ENCODE assay signal across 8 cellular contexts in the genomic region with DNA sequence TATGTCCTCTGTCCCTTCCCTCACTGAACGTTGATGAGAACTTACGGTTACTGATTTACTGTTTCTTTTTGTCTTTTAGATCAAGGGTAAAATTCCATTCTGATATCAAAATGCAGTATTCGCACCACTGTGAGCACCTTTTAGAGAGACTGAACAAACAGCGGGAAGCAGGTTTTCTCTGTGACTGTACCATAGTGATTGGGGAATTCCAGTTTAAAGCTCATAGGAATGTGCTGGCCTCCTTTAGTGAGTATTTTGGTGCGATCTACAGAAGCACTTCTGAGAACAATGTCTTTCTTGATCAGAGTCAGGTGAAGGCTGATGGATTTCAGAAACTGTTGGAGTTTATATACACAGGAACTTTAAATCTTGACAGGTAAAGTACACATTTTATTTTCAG. TPM values are rescaled to one million over a fixed set of nuclear protein-coding genes. Genes with fewer than 3 reads are reported as not detected.
DNase-seq lines count a peak whose midpoint lies in the region; TF ChIP-seq lines count a peak whose summit lies in the region.

No MANE protein-coding gene starts in this region.

- intact Hi-C loops in CD4-positive, alpha-beta memory T cell (cut with micrococcal nuclease), result loop anchor here (5.0 kb wide), 2 partner anchors 112 to 258 kb away; partner anchors contain the start of gene MECOM

- H3K4me1 Mint-ChIP-seq in CD4-positive, alpha-beta memory T cell, result peaks cover 32 to 77% (median 48%) of the 10 kb centered on the region in 4 donors
- H3K4me1 Mint-ChIP-seq in neural progenitor cell, result peaks cover 28% of the 10 kb centered on the region

- H3K27me3 Mint-ChIP-seq in CD4-positive, alpha-beta memory T cell, result peaks cover 0 to 11% of the 10 kb centered on the region in 2 donors
- H3K27me3 Mint-ChIP-seq in neural progenitor cell (ENCODE audit: insufficient read depth, low read depth), result peaks cover 13% of the 10 kb centered on the region

- peak in 1 of 5 donors; percentile 24 for DNase-seq in CD4-positive, alpha-beta memory T cell
- DNase-seq in MM.1S, result no peak
- DNase-seq in neural progenitor cell (ENCODE audit: low spot score), result peak; percentile 33
- no peak for DNase-seq in NCI-H1436 (lab: John Stamatoyannopoulos, UW)
- no peak for DNase-seq in stimulated activated CD8-positive, alpha-beta memory T cell treated with anti-CD3 and anti-CD28 coated beads, Interleukin-4, amount 100 ng/mL, for 48 hours
- DNase-seq in stimulated activated CD4-positive, alpha-beta T cell treated with anti-CD3 and anti-CD28 coated beads, Interleukin-12 subunit alpha, Interleukin-12 subunit beta, amount 100 ng/mL, for 4 hours, result no peak
- DNase-seq in substantia nigra (lab: John Stamatoyannopoulos, UW), result no peak

- no peaks in the 10 kb centered on the region for H3K9me2 ChIP-seq in MM.1S (replicated peaks; ENCODE audit: insufficient read depth, low read length)

- H2AFZ ChIP-seq in MM.1S (ENCODE audit: low read length), result no peak overlapping the region
- no peak overlapping the region for H2AFZ ChIP-seq in neural progenitor cell (replicated peaks)

- H3K79me2 ChIP-seq in MM.1S (ENCODE audit: low read length) (peaks cover 56% of the 10 kb centered on the region), neural progenitor cell (ENCODE audit: low read depth) (peaks cover 32% of the 10 kb centered on the region)

- peaks cover 14% of the 10 kb centered on the region for H3K36me3 ChIP-seq in CD4-positive, alpha-beta memory T cell (ENCODE audit: insufficient read depth, low read length)
- peaks cover 9% of the 10 kb centered on the region; the same call in 1 of the 2 replicates for H3K36me3 ChIP-seq in MM.1S (replicated peaks; ENCODE audit: insufficient read depth, low read length)
- H3K36me3 ChIP-seq in ectodermal cell (ENCODE audit: control insufficient read depth, insufficient read depth, low read length), result peaks cover 11% of the 10 kb centered on the region
- H3K36me3 ChIP-seq in neural progenitor cell, result peaks cover 7% of the 10 kb centered on the region

- no peaks in the 10 kb centered on the region for H3K9me3 ChIP-seq in CD4-positive, alpha-beta memory T cell (ENCODE audit: control insufficient read depth in 1 of 2, low read length in 2 of 2)
- H3K9me3 ChIP-seq in MM.1S (replicated peaks; ENCODE audit: insufficient read depth, low read length) (no peaks in the 10 kb centered on the region), ectodermal cell (ENCODE audit: control insufficient read depth, low read length) (no peaks in the 10 kb centered on the region), neural progenitor cell (ENCODE audit: low read depth) (no peaks in the 10 kb centered on the region)

- peaks cover 0 to 12% (median 0%) of the 10 kb centered on the region in 8 donors for H3K9me3 Mint-ChIP-seq in CD4-positive, alpha-beta memory T cell
- H3K9me3 Mint-ChIP-seq in neural progenitor cell, result peaks cover 11% of the 10 kb centered on the region

- H3K4me3 Mint-ChIP-seq in CD4-positive, alpha-beta memory T cell, result peak overlapping the region; percentile 92 to 99 (median 98)
- peak overlapping the region; percentile 99 for H3K4me3 Mint-ChIP-seq in neural progenitor cell

- H3K4me3 ChIP-seq in CD4-positive, alpha-beta memory T cell (ENCODE audit: low read length in 2 of 2), result peak overlapping the region in 1 of 2 donors; percentile 94
- H3K4me3 ChIP-seq in MM.1S (ENCODE audit: low read length), result peak overlapping the region; percentile 88
- peak overlapping the region; percentile 100 for H3K4me3 ChIP-seq in ectodermal cell (ENCODE audit: insufficient read depth, low read depth, low read length)
- H3K4me3 ChIP-seq in neural progenitor cell, result peak overlapping the region; percentile 97

- CTCF ChIA-PET in CD4-positive, alpha-beta memory T cell (lab: Charles Lee; ENCODE audit: partially characterized antibody), result interaction anchor here (3.7 kb wide), 1 partner anchor 11 kb away, joined by 37 read pairs; the partner anchor contains the start of gene TERC

- H4K20me1 ChIP-seq in MM.1S (ENCODE audit: insufficient read depth, low read length) (peaks cover 5% of the 10 kb centered on the region; the same call in 1 of the 2 replicates), neural progenitor cell (ENCODE audit: low read depth) (no peaks in the 10 kb centered on the region)

- TF ChIP-seq CTCF in MM.1S (IDR thresholded peaks at IDR 0.05; ENCODE audit: low read length), result no peak
- no peak for TF ChIP-seq CTCF in neural progenitor cell (IDR thresholded peaks at IDR 0.05)

- 68 to 72% methylated on average over 5 of the region's 5 CpGs for WGBS in ectodermal cell, 2 experiments

- H3K4me1 ChIP-seq in CD4-positive, alpha-beta memory T cell (ENCODE audit: insufficient read depth, low read length), result peaks cover 38% of the 10 kb centered on the region
- H3K4me1 ChIP-seq in MM.1S (ENCODE audit: low read length), result peaks cover 18% of the 10 kb centered on the region
- H3K4me1 ChIP-seq in ectodermal cell (ENCODE audit: control insufficient read depth, insufficient read depth, low read length), result peaks cover 6% of the 10 kb centered on the region
- peaks cover 8% of the 10 kb centered on the region for H3K4me1 ChIP-seq in neural progenitor cell

- H3K4me2 ChIP-seq in MM.1S (ENCODE audit: low read depth, low read length) (peak overlapping the region; percentile 79), neural progenitor cell (peak overlapping the region; percentile 81)

- H3K36me3 Mint-ChIP-seq in CD4-positive, alpha-beta memory T cell, result peaks cover 27 to 66% of the 10 kb centered on the region in 2 donors
- peaks cover 15% of the 10 kb centered on the region for H3K36me3 Mint-ChIP-seq in neural progenitor cell

- peak overlapping the region; percentile 99 for H3K27ac ChIP-seq in CD4-positive, alpha-beta memory T cell (ENCODE audit: low read depth, low read length)
- peak overlapping the region; percentile 95; the same call in 1 of the 2 replicates for H3K27ac ChIP-seq in MM.1S (ENCODE audit: low read length)
- H3K27ac ChIP-seq in ectodermal cell (ENCODE audit: insufficient read depth, low read depth, low read length, poor library complexity, severe bottlenecking), result no peak overlapping the region
- H3K27ac ChIP-seq in neural progenitor cell, result no peak overlapping the region
- no peak overlapping the region for H3K27ac ChIP-seq in substantia nigra (ENCODE audit: low read depth, low read length, poor library complexity, severe bottlenecking)

- peaks cover 33% of the 10 kb centered on the region for H3F3A ChIP-seq in MM.1S (ENCODE audit: insufficient read depth, low read length)
- peaks cover 34% of the 10 kb centered on the region for H3F3A ChIP-seq in neural progenitor cell (ENCODE audit: low read depth)

- H3K27me3 ChIP-seq in CD4-positive, alpha-beta memory T cell (ENCODE audit: insufficient read depth, low read length), result no peaks in the 10 kb centered on the region
- H3K27me3 ChIP-seq in MM.1S (replicated peaks; ENCODE audit: insufficient read depth, low read length) (no peaks in the 10 kb centered on the region), ectodermal cell (ENCODE audit: control insufficient read depth, insufficient read depth, low read length, poor library complexity, severe bottlenecking) (no peaks in the 10 kb centered on the region), neural progenitor cell (no peaks in the 10 kb centered on the region)

- H3K27ac Mint-ChIP-seq in CD4-positive, alpha-beta memory T cell, result peak overlapping the region; percentile 98 to 100 (median 99)
- no peak overlapping the region for H3K27ac Mint-ChIP-seq in neural progenitor cell

- H3K9ac ChIP-seq in MM.1S (ENCODE audit: low read length) (peak overlapping the region; percentile 95), neural progenitor cell (no peak overlapping the region)

- POLR2A ChIA-PET in CD4-positive, alpha-beta memory T cell (lab: Charles Lee; ENCODE audit: partially characterized antibody), result interaction anchor here (1.0 to 3.7 kb wide), 5 partner anchors 11 to 407 kb away, joined by 4 to 120 read pairs (median 18); partner anchors contain the start of genes LRRC34, LRRIQ4, PHC3 and SEC62

RNA-seq across cellular contexts. Expression of gene MYNN, which starts 1.0 kb away (rescaled TPM):
- 10 to 100 TPM; 21.1 to 23.0 TPM for total RNA-seq in CD4-positive, alpha-beta memory T cell
- polyA plus RNA-seq in CD4-positive, alpha-beta memory T cell, result 10 to 100 TPM; 11.6 to 15.9 TPM
- polyA plus RNA-seq in ectodermal cell (2013, experiment 1 of 4), result 16.2 TPM
- 17.2 TPM for polyA plus RNA-seq in ectodermal cell (2013, experiment 2 of 4)
- polyA plus RNA-seq in ectodermal cell (2013, experiment 3 of 4), result 18.9 TPM
- polyA plus RNA-seq in ectodermal cell (2013, experiment 4 of 4), result 18.7 TPM
- total RNA-seq in neural progenitor cell (ENCODE audit: low replicate concordance), result 19.2 and 23.6 TPM in 2 replicates

RNA-seq across cellular contexts. Expression of gene ACTRT3, which starts 4.8 kb away (rescaled TPM):
- under 1 TPM in 1 of 2 experiments, not detected in 1; 0.17 TPM for total RNA-seq in CD4-positive, alpha-beta memory T cell
- under 1 TPM in 1 of 2 donors, not detected in 1; 0.09 TPM for polyA plus RNA-seq in CD4-positive, alpha-beta memory T cell
- 0.78 TPM for polyA plus RNA-seq in ectodermal cell (2013, experiment 1 of 4)
- 1.2 TPM for polyA plus RNA-seq in ectodermal cell (2013, experiment 2 of 4)
- polyA plus RNA-seq in ectodermal cell (2013, experiment 3 of 4), result 0.91 TPM
- polyA plus RNA-seq in ectodermal cell (2013, experiment 4 of 4), result 0.69 TPM
- total RNA-seq in neural progenitor cell (ENCODE audit: low replicate concordance), result 0.31 and 0.34 TPM in 2 replicates

RNA-seq across cellular contexts. Expression of gene TERC, which starts 9.3 kb away (rescaled TPM):
- 10 to 100 TPM; 15.6 to 15.7 TPM for total RNA-seq in CD4-positive, alpha-beta memory T cell
- polyA plus RNA-seq in CD4-positive, alpha-beta memory T cell, result under 1 TPM in 1 of 2 donors, not detected in 1; 0.53 TPM
- 7.4 TPM for polyA plus RNA-seq in ectodermal cell (2013, experiment 1 of 4)
- polyA plus RNA-seq in ectodermal cell (2013, experiment 2 of 4), result 8.2 TPM
- polyA plus RNA-seq in ectodermal cell (2013, experiment 3 of 4), result 11.5 TPM
- 10.5 TPM for polyA plus RNA-seq in ectodermal cell (2013, experiment 4 of 4)
- total RNA-seq in neural progenitor cell (ENCODE audit: low replicate concordance), result 47.5 and 119 TPM in 2 replicates

RNA-seq across cellular contexts. Expression of gene LRRIQ4, which starts 38.5 kb away (rescaled TPM):
- total RNA-seq in CD4-positive, alpha-beta memory T cell, result not detected
- polyA plus RNA-seq in CD4-positive, alpha-beta memory T cell, result not detected
- polyA plus RNA-seq in ectodermal cell (2013, experiment 1 of 4), result 0.22 TPM
- not detected for polyA plus RNA-seq in ectodermal cell (2013, experiment 2 of 4)
- not detected for polyA plus RNA-seq in ectodermal cell (2013, experiment 3 of 4)
- not detected for polyA plus RNA-seq in ectodermal cell (2013, experiment 4 of 4)
- total RNA-seq in neural progenitor cell (ENCODE audit: low replicate concordance), result not detected in 2 replicates

RNA-seq across cellular contexts. Expression of gene LRRC34, which starts 38.5 kb away (rescaled TPM):
- under 1 TPM; 0.33 to 0.47 TPM for total RNA-seq in CD4-positive, alpha-beta memory T cell
- polyA plus RNA-seq in CD4-positive, alpha-beta memory T cell, result under 1 TPM; 0.38 to 0.98 TPM
- polyA plus RNA-seq in ectodermal cell (2013, experiment 1 of 4), result 12.0 TPM
- 18.2 TPM for polyA plus RNA-seq in ectodermal cell (2013, experiment 2 of 4)
- 12.0 TPM for polyA plus RNA-seq in ectodermal cell (2013, experiment 3 of 4)
- 12.3 TPM for polyA plus RNA-seq in ectodermal cell (2013, experiment 4 of 4)
- 12.5 and 54.8 TPM in 2 replicates for total RNA-seq in neural progenitor cell (ENCODE audit: low replicate concordance)

Comparison
In these comparisons a context has a peak if more than half of its experiments do, and no peak if none do; other contexts are left out.
1. H3K27ac ChIP-seq: peak in CD4-positive, alpha-beta memory T cell (single experiment) and MM.1S (single experiment); none in ectodermal cell (single experiment), neural progenitor cell (single experiment) and substantia nigra (single experiment).